Comparison of ENCODE assay signal across 27 cellular contexts in the genomic region with DNA sequence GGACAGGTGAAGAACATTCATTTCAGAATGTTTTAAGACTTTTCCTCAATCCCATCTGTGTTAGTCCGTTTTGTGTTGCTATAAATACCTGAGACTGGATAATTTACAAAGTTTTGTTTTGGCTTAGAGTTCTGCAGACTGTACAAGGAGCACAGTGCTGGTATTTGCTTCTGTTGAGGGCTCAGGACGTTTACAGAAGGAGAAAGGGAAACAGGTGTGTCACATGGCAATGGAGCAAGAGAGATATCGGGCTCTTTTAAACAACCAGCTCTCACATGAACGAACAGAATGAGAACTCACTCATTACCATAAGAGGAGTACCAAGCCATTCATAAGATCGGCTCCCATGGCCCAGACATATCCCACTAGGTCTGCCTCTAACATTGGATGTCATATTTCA.
"Had no signal": no experiment of that assay in that cellular context is flagged by ENCODE, and none has a peak within 500 bp of the region (broad histone marks: within the 10 kb centered on the region; RNA-seq: fewer than 3 reads in every experiment).

No MANE protein-coding gene starts in this region.

- H3K4me3 ChIP-seq: pancreas, psoas muscle, right lobe of liver, sigmoid colon, stomach, thoracic aorta, thyroid gland, tibial nerve, upper lobe of left lung, uterus had no signal

- H3K4me3 Mint-ChIP-seq: naive thymus-derived CD4-positive, alpha-beta T cell; natural killer cell treated with Interleukin-12 subunit alpha and Interleukin-12 subunit beta and Interleukin-15 and Interleukin-18, amount 100 ng/mL, for 72 hours; nephron progenitor cell; neural crest cell; stimulated activated effector memory CD8-positive, alpha-beta T cell treated with anti-CD3 and anti-CD28 coated beads, Interleukin-12 subunit alpha, Interleukin-12 subunit beta, amount 100 ng/mL, for 72 hours; stimulated activated naive B cell treated with anti-CD40 and anti-IgM and Interleukin-4, amounts not matched to agents 10 μg/mL and 1 μg/mL and 100 μg/mL, for 72 hours; stimulated activated naive CD8-positive, alpha-beta T cell treated with anti-CD3 and anti-CD28 coated beads, Interleukin-15, Interleukin-2, amounts not matched to agents 100 ng/mL and 50 ng/mL, for 24 hours had no signal

- H3K27me3 ChIP-seq: neutrophil, pancreas, right lobe of liver, sigmoid colon, stomach, thyroid gland, tibial nerve, upper lobe of left lung, uterus had no signal

- DNase-seq: naive thymus-derived CD4-positive, alpha-beta T cell; nephron progenitor cell; nucleus accumbens; pancreas; psoas muscle; right cardiac atrium; right lobe of liver; sigmoid colon; small intestine; stimulated activated CD4-positive, alpha-beta T cell treated with anti-CD3 and anti-CD28 coated beads, Interleukin-15, amount 100 ng/mL, for 24 hours; stimulated activated CD4-positive, alpha-beta T cell treated with anti-CD3 and anti-CD28 coated beads, Interleukin-2, amount 100 ng/mL, for 24 hours; stimulated activated CD4-positive, alpha-beta T cell treated with anti-CD3 and anti-CD28 coated beads, Interleukin-2, amount 100 ng/mL, for 48 hours; stimulated activated CD4-positive, alpha-beta T cell treated with anti-CD3 and anti-CD28 coated beads, Interleukin-4, amount 100 ng/mL, for 24 hours; stimulated activated naive B cell treated with anti-CD40 and anti-IgM and Interleukin-4, amounts not matched to agents 10 μg/mL and 1 μg/mL and 100 μg/mL, for 72 hours; stimulated activated naive CD4-positive, alpha-beta T cell treated with Interleukin-2 at 50 U/mL for 16 hours; stomach; thyroid gland; trophoblast cell; upper lobe of left lung; uterus had no signal

- H3K36me3 ChIP-seq: neutrophil, pancreas, right lobe of liver, sigmoid colon, stomach, thoracic aorta, thyroid gland, tibial nerve, upper lobe of left lung, uterus had no signal

- ATAC-seq: naive thymus-derived CD4-positive, alpha-beta T cell; natural killer cell treated with Interleukin-12 subunit alpha and Interleukin-12 subunit beta and Interleukin-15 and Interleukin-18, amount 100 ng/mL, for 72 hours; psoas muscle; right cardiac atrium; stimulated activated effector memory CD8-positive, alpha-beta T cell treated with anti-CD3 and anti-CD28 coated beads, Interleukin-12 subunit alpha, Interleukin-12 subunit beta, amount 100 ng/mL, for 72 hours; stimulated activated naive B cell treated with anti-CD40 and anti-IgM and Interleukin-4, amounts not matched to agents 10 μg/mL and 1 μg/mL and 100 μg/mL, for 72 hours had no signal

- H3K4me1 Mint-ChIP-seq: neural crest cell; stimulated activated effector memory CD8-positive, alpha-beta T cell treated with anti-CD3 and anti-CD28 coated beads, Interleukin-12 subunit alpha, Interleukin-12 subunit beta, amount 100 ng/mL, for 72 hours; stimulated activated naive B cell treated with anti-CD40 and anti-IgM and Interleukin-4, amounts not matched to agents 10 μg/mL and 1 μg/mL and 100 μg/mL, for 72 hours had no signal

- FAIRE-seq: pancreas, small intestine had no signal

- H3K9me3 ChIP-seq: neutrophil, pancreas, psoas muscle, right lobe of liver, sigmoid colon, stomach, thoracic aorta, thyroid gland, tibial nerve, upper lobe of left lung, uterus had no signal

- H3K27ac ChIP-seq: neutrophil, pancreas, psoas muscle, right lobe of liver, sigmoid colon, stomach, thoracic aorta, thyroid gland, tibial nerve, upper lobe of left lung, uterus had no signal

- H3K9me3 Mint-ChIP-seq: natural killer cell treated with Interleukin-12 subunit alpha and Interleukin-12 subunit beta and Interleukin-15 and Interleukin-18, amount 100 ng/mL, for 72 hours; nephron progenitor cell; stimulated activated effector memory CD8-positive, alpha-beta T cell treated with anti-CD3 and anti-CD28 coated beads, Interleukin-12 subunit alpha, Interleukin-12 subunit beta, amount 100 ng/mL, for 72 hours; stimulated activated naive B cell treated with anti-CD40 and anti-IgM and Interleukin-4, amounts not matched to agents 10 μg/mL and 1 μg/mL and 100 μg/mL, for 72 hours; stimulated activated naive CD8-positive, alpha-beta T cell treated with anti-CD3 and anti-CD28 coated beads, Interleukin-15, Interleukin-2, amounts not matched to agents 100 ng/mL and 50 ng/mL, for 24 hours had no signal

- H3K27ac Mint-ChIP-seq: naive thymus-derived CD4-positive, alpha-beta T cell; natural killer cell treated with Interleukin-12 subunit alpha and Interleukin-12 subunit beta and Interleukin-15 and Interleukin-18, amount 100 ng/mL, for 72 hours; nephron progenitor cell; stimulated activated effector memory CD8-positive, alpha-beta T cell treated with anti-CD3 and anti-CD28 coated beads, Interleukin-12 subunit alpha, Interleukin-12 subunit beta, amount 100 ng/mL, for 72 hours; stimulated activated naive B cell treated with anti-CD40 and anti-IgM and Interleukin-4, amounts not matched to agents 10 μg/mL and 1 μg/mL and 100 μg/mL, for 72 hours; stimulated activated naive CD8-positive, alpha-beta T cell treated with anti-CD3 and anti-CD28 coated beads, Interleukin-15, Interleukin-2, amounts not matched to agents 100 ng/mL and 50 ng/mL, for 24 hours had no signal

- H3K36me3 Mint-ChIP-seq: natural killer cell treated with Interleukin-12 subunit alpha and Interleukin-12 subunit beta and Interleukin-15 and Interleukin-18, amount 100 ng/mL, for 72 hours; stimulated activated effector memory CD8-positive, alpha-beta T cell treated with anti-CD3 and anti-CD28 coated beads, Interleukin-12 subunit alpha, Interleukin-12 subunit beta, amount 100 ng/mL, for 72 hours; stimulated activated naive B cell treated with anti-CD40 and anti-IgM and Interleukin-4, amounts not matched to agents 10 μg/mL and 1 μg/mL and 100 μg/mL, for 72 hours had no signal

- H3K4me1 ChIP-seq: psoas muscle, sigmoid colon, tibial nerve, upper lobe of left lung, uterus had no signal
